8 cellular contexts compared by ENCODE assay signal in genomic region chr3:73623996-73624362, GRCh38. TPM values are rescaled to one million over a fixed set of nuclear protein-coding genes. Genes with fewer than 3 reads are reported as not detected.
DNase-seq lines count a peak whose midpoint lies in the region; ATAC-seq and TF ChIP-seq lines count a peak whose summit lies in the region.
"Had no signal": no experiment of that assay in that cellular context is flagged by ENCODE, and none has a peak within 500 bp of the region (broad histone marks: within the 10 kb centered on the region; RNA-seq: fewer than 3 reads in every experiment).

No MANE protein-coding gene starts in this region.

- H3K4me3 Mint-ChIP-seq in chondrocyte (ENCODE audit: unreplicated experiment): peak overlapping the region; percentile 78
- H3K4me3 Mint-ChIP-seq: dendritic cell treated with granulocyte-macrophage colony-stimulating factor and Interleukin-4, amounts not matched to agents 40 ng/mL and 50 ng/mL, for 4 days had no signal

- ATAC-seq in upper lobe of right lung: peak; percentile 15

- H3K27ac ChIP-seq in upper lobe of right lung: peak overlapping the region; percentile 63

- H3K4me1 Mint-ChIP-seq in chondrocyte (ENCODE audit: low read depth): peaks cover 62% of the 10 kb centered on the region

- DNase-seq in NCI-H1092 treated with DMSO at 0.1 percent for 48 hours (lab: John Stamatoyannopoulos, UW) (peak; percentile 45), chondrocyte (ENCODE audit: low spot score) (no peak), lower leg skin (ENCODE audit: low spot score in 2 of 2) (no peak), upper lobe of right lung (no peak), activated T-cell treated with anti-CD3 and anti-CD28 coated beads for 4 hours (no peak), NCI-H2196 (lab: John Stamatoyannopoulos, UW; ENCODE audit: unreplicated experiment) (no peak), superior temporal gyrus (ENCODE audit: extremely low spot score) (no peak)

- H3K9me3 Mint-ChIP-seq in chondrocyte (ENCODE audit: low read depth): no peaks in the 10 kb centered on the region
- H3K9me3 Mint-ChIP-seq: dendritic cell treated with granulocyte-macrophage colony-stimulating factor and Interleukin-4, amounts not matched to agents 40 ng/mL and 50 ng/mL, for 4 days had no signal

- H3K27me3 Mint-ChIP-seq in chondrocyte (ENCODE audit: low read depth): no peaks in the 10 kb centered on the region

- TF ChIP-seq POLR2A in lower leg skin (IDR thresholded peaks at IDR 0.05): no peak

- TF ChIP-seq CTCF in chondrocyte (IDR thresholded peaks at IDR 0.05) (peak; percentile 61), lower leg skin (IDR thresholded peaks at IDR 0.05) (no peak), upper lobe of right lung (IDR thresholded peaks at IDR 0.05) (no peak)

- no peaks in the 10 kb centered on the region for H3K27me3 ChIP-seq in upper lobe of right lung

- WGBS in lower leg skin, 2 donors: 1% methylated on average over 19 to 34 of the region's 48 CpGs

- peak overlapping the region; percentile 28 for H3K4me3 ChIP-seq in lower leg skin (ENCODE audit: low read depth, poor library complexity, severe bottlenecking)
- peak overlapping the region; percentile 55 for H3K4me3 ChIP-seq in upper lobe of right lung

- no peaks in the 10 kb centered on the region for H3K36me3 Mint-ChIP-seq in chondrocyte (ENCODE audit: low read depth)

- H3K36me3 ChIP-seq in upper lobe of right lung: no peaks in the 10 kb centered on the region

- no peaks in the 10 kb centered on the region for H3K9me3 ChIP-seq in upper lobe of right lung

- no peaks in the 10 kb centered on the region for H3K4me1 ChIP-seq in upper lobe of right lung

- intact Hi-C loops in lower leg skin (cut with DNase I; ENCODE audit: low total_unique reads): no loop called here
- intact Hi-C loops in upper lobe of right lung (cut with DNase I): no loop called here

- H3K27ac Mint-ChIP-seq in chondrocyte (ENCODE audit: unreplicated experiment): no peak overlapping the region
- H3K27ac Mint-ChIP-seq: dendritic cell treated with granulocyte-macrophage colony-stimulating factor and Interleukin-4, amounts not matched to agents 40 ng/mL and 50 ng/mL, for 4 days had no signal

RNA-seq across cellular contexts. Expression of gene PDZRN3, which starts 0.8 kb away (rescaled TPM):
- total RNA-seq in chondrocyte (19.4 to 31.0 TPM (median 20.0 TPM) in 3 replicates), lower leg skin (10 to 100 TPM in 3 of 4 donors, 1 to 10 TPM in 1; 9.7 to 29.9 (median 13.4) TPM), upper lobe of right lung (23.9 TPM)
